ENCODE assay signal across 8 cellular contexts in the genomic region with DNA sequence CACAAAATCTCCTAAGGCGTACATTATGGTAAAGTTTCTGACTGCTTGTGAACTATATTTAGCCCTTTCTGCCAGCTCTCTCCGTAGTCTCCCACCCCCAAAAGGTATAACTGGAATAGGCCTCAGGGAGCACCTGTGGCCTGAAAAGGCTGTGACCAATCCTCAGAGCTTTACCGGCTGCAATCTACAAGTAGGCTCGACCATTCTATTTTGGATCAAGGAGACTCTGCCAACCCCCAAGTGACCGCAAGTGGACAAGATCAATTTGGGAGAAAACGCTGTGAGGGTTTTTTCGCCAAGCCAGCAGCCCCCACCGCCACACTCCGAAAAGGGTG. TPM values are rescaled to one million over a fixed set of nuclear protein-coding genes. Genes with fewer than 3 reads are reported as not detected.
A peak's percentile ranks its signal among the peaks of the same experiment; 100 is the strongest.
DNase-seq lines count a peak whose midpoint lies in the region; ATAC-seq lines count a peak whose summit lies in the region.

No MANE protein-coding gene starts in this region.

- H3K36me3 Mint-ChIP-seq in activated CD4-positive, alpha-beta T cell treated with anti-CD3 and anti-CD28 coated beads, Interleukin-2, amount 10 ng/mL, durations not matched to agents 24 days and 14 days (ENCODE audit: low read depth), result peaks cover 21% of the 10 kb centered on the region
- H3K36me3 Mint-ChIP-seq in activated naive CD8-positive, alpha-beta T cell, result peaks cover 11% of the 10 kb centered on the region
- no peaks in the 10 kb centered on the region for H3K36me3 Mint-ChIP-seq in immature natural killer cell

- peak overlapping the region; percentile 76 for H3K27ac ChIP-seq in substantia nigra (ENCODE audit: low read depth, low read length, poor library complexity, severe bottlenecking)

- DNase-seq in activated CD4-positive, alpha-beta T cell treated with anti-CD3 and anti-CD28 coated beads, Interleukin-2, amount 10 ng/mL, durations not matched to agents 24 days and 14 days, result no peak
- DNase-seq in activated CD4-positive, alpha-beta T cell treated with anti-CD3 and anti-CD28 coated beads for 1 hour, result no peak
- no peak for DNase-seq in immature natural killer cell
- peak in 1 of 49 donors; percentile 47 for DNase-seq in substantia nigra (lab: John Stamatoyannopoulos, UW)
- no peak for DNase-seq in stimulated activated CD4-positive, alpha-beta T cell treated with anti-CD3 and anti-CD28 coated beads, Interleukin-12 subunit alpha, Interleukin-12 subunit beta, amount 100 ng/mL, for 4 hours
- no peak for DNase-seq in pons (ENCODE audit: low spot score)

- H3K27me3 Mint-ChIP-seq in activated CD4-positive, alpha-beta T cell treated with anti-CD3 and anti-CD28 coated beads, Interleukin-2, amount 10 ng/mL, durations not matched to agents 24 days and 14 days, result no peaks in the 10 kb centered on the region
- H3K27me3 Mint-ChIP-seq in activated naive CD8-positive, alpha-beta T cell, result no peaks in the 10 kb centered on the region
- H3K27me3 Mint-ChIP-seq in immature natural killer cell (ENCODE audit: low read depth in 3 of 3), result peaks cover 0 to 3% (median 2%) of the 10 kb centered on the region in 3 donors

- peaks cover 67% of the 10 kb centered on the region for H3K4me1 Mint-ChIP-seq in activated CD4-positive, alpha-beta T cell treated with anti-CD3 and anti-CD28 coated beads, Interleukin-2, amount 10 ng/mL, durations not matched to agents 24 days and 14 days
- H3K4me1 Mint-ChIP-seq in activated naive CD8-positive, alpha-beta T cell (ENCODE audit: low read depth), result peaks cover 73% of the 10 kb centered on the region
- H3K4me1 Mint-ChIP-seq in immature natural killer cell, result peaks cover 71 to 78% of the 10 kb centered on the region in 2 donors

- peak overlapping the region; percentile 97 for H3K27ac Mint-ChIP-seq in activated CD4-positive, alpha-beta T cell treated with anti-CD3 and anti-CD28 coated beads, Interleukin-2, amount 10 ng/mL, durations not matched to agents 24 days and 14 days
- H3K27ac Mint-ChIP-seq in activated naive CD8-positive, alpha-beta T cell, result peak overlapping the region; percentile 97
- peak overlapping the region; percentile 85 to 96 (median 90) for H3K27ac Mint-ChIP-seq in immature natural killer cell

- intact Hi-C loops in activated CD4-positive, alpha-beta T cell treated with anti-CD3 and anti-CD28 coated beads, Interleukin-2, amount 10 ng/mL, durations not matched to agents 24 days and 14 days (cut with micrococcal nuclease), result loop anchor here (2.0 kb wide), 2 partner anchors 79 to 159 kb away; partner anchors contain the start of genes RAD9B and VPS29

- peak overlapping the region; percentile 98 for H3K4me3 Mint-ChIP-seq in activated CD4-positive, alpha-beta T cell treated with anti-CD3 and anti-CD28 coated beads, Interleukin-2, amount 10 ng/mL, durations not matched to agents 24 days and 14 days
- peak overlapping the region; percentile 99 for H3K4me3 Mint-ChIP-seq in activated naive CD8-positive, alpha-beta T cell
- H3K4me3 Mint-ChIP-seq in immature natural killer cell, result peak overlapping the region; percentile 90 to 97 (median 95)

- no peak for ATAC-seq in HG03460 (IDR thresholded peaks at IDR 0.05; ENCODE audit: unreplicated experiment)

- H3K9me3 Mint-ChIP-seq in activated CD4-positive, alpha-beta T cell treated with anti-CD3 and anti-CD28 coated beads, Interleukin-2, amount 10 ng/mL, durations not matched to agents 24 days and 14 days, result no peaks in the 10 kb centered on the region
- H3K9me3 Mint-ChIP-seq in activated naive CD8-positive, alpha-beta T cell (ENCODE audit: low read depth), result no peaks in the 10 kb centered on the region
- no peaks in the 10 kb centered on the region for H3K9me3 Mint-ChIP-seq in immature natural killer cell

RNA-seq across cellular contexts. Expression of gene PPTC7, which starts 1.2 kb away (rescaled TPM):
- 57.9 and 58.4 TPM in 2 replicates for total RNA-seq in activated CD4-positive, alpha-beta T cell treated with anti-CD3 and anti-CD28 coated beads, Interleukin-2, amount 10 ng/mL, durations not matched to agents 24 days and 14 days
- 10 to 100 TPM in 1 of 3 donors, 1 to 10 TPM in 2; 7.8 to 11.5 (median 9.3) TPM for polyA plus RNA-seq in immature natural killer cell

RNA-seq across cellular contexts. Expression of gene TCTN1, which starts 32.0 kb away (rescaled TPM):
- 11.7 and 15.4 TPM in 2 replicates for total RNA-seq in activated CD4-positive, alpha-beta T cell treated with anti-CD3 and anti-CD28 coated beads, Interleukin-2, amount 10 ng/mL, durations not matched to agents 24 days and 14 days
- 10 to 100 TPM in 2 of 3 donors, 1 to 10 TPM in 1; 5.2 to 11.1 (median 10.0) TPM for polyA plus RNA-seq in immature natural killer cell
